9 cellular contexts compared by ENCODE assay signal in genomic region chr7:106064329-106064728, GRCh38. TPM values are rescaled to one million over a fixed set of nuclear protein-coding genes. Genes with fewer than 3 reads are reported as not detected.
A peak's percentile ranks its signal among the peaks of the same experiment; 100 is the strongest.
DNase-seq lines count a peak whose midpoint lies in the region; ATAC-seq, FAIRE-seq and TF ChIP-seq lines count a peak whose summit lies in the region.
"Had no signal": no experiment of that assay in that cellular context is flagged by ENCODE, and none has a peak within 500 bp of the region (broad histone marks: within the 10 kb centered on the region; RNA-seq: fewer than 3 reads in every experiment).

No MANE protein-coding gene starts in this region.

- H3K4me3 Mint-ChIP-seq in activated naive CD8-positive, alpha-beta T cell treated with anti-CD3 and anti-CD28 coated beads for 36 hours, result no peak overlapping the region

- H3K9ac ChIP-seq in DND-41 (ENCODE audit: low read depth, low read length), result no peak overlapping the region
- H3K9ac ChIP-seq in skeletal muscle tissue (ENCODE audit: low read depth in 1 of 3, low read length in 3 of 3), result peak overlapping the region; percentile 9 to 83 (median 66)

- H3K79me2 ChIP-seq in DND-41 (ENCODE audit: insufficient read depth, low read length), result no peaks in the 10 kb centered on the region

- no peaks in the 10 kb centered on the region for H3K9me3 Mint-ChIP-seq in activated naive CD8-positive, alpha-beta T cell treated with anti-CD3 and anti-CD28 coated beads for 36 hours

- no peak overlapping the region for H2AFZ ChIP-seq in DND-41 (ENCODE audit: low read depth, low read length)

- H3K27me3 Mint-ChIP-seq in activated naive CD8-positive, alpha-beta T cell treated with anti-CD3 and anti-CD28 coated beads for 36 hours, result no peaks in the 10 kb centered on the region

- DNase-seq in DND-41 (no peak), NCI-H524 treated with DMSO at 0.1 percent for 48 hours (lab: John Stamatoyannopoulos, UW) (peak; percentile 40), HK-2 (ENCODE audit: unreplicated experiment) (no peak), RCC 7860 (ENCODE audit: low spot score) (no peak)
- no peak for DNase-seq in activated naive CD8-positive, alpha-beta T cell treated with anti-CD3 and anti-CD28 coated beads for 36 hours
- DNase-seq: T-helper 1 cell had no signal

- H3K27ac Mint-ChIP-seq in activated naive CD8-positive, alpha-beta T cell treated with anti-CD3 and anti-CD28 coated beads for 36 hours, result no peak overlapping the region

- H3K4me3 ChIP-seq in DND-41 (ENCODE audit: low read depth in 1 of 2, low read length in 2 of 2), result no peak overlapping the region
- H3K4me3 ChIP-seq in gastroesophageal sphincter, result no peak overlapping the region
- H3K4me3 ChIP-seq in skeletal muscle tissue (ENCODE audit: low read length in 3 of 3), result peak overlapping the region; percentile 63 to 68 (median 64)

- H3K4me1 Mint-ChIP-seq in activated naive CD8-positive, alpha-beta T cell treated with anti-CD3 and anti-CD28 coated beads for 36 hours, result peaks cover 34% of the 10 kb centered on the region

- H3K4me2 ChIP-seq in DND-41 (ENCODE audit: insufficient read depth, low read length), result no peak overlapping the region

- TF ChIP-seq POLR2A in gastroesophageal sphincter (IDR thresholded peaks at IDR 0.05), result no peak

- H3K27ac ChIP-seq in DND-41 (ENCODE audit: low read length) (no peak overlapping the region), gastroesophageal sphincter (peak overlapping the region; percentile 72 to 91 (median 86)), skeletal muscle tissue (ENCODE audit: low read depth, low read length) (peak overlapping the region; percentile 85)

- TF ChIP-seq CTCF in DND-41 (IDR thresholded peaks at IDR 0.05; ENCODE audit: borderline replicate concordance, extremely low read depth, low read length, poor library complexity, severe bottlenecking), result no peak
- no peak for TF ChIP-seq CTCF in gastroesophageal sphincter (IDR thresholded peaks at IDR 0.05)

- no peaks in the 10 kb centered on the region for H3K36me3 ChIP-seq in DND-41 (ENCODE audit: insufficient read depth, low read length)
- no peaks in the 10 kb centered on the region for H3K36me3 ChIP-seq in gastroesophageal sphincter
- no peaks in the 10 kb centered on the region for H3K36me3 ChIP-seq in skeletal muscle tissue (ENCODE audit: control insufficient read depth in 3 of 3, insufficient read depth in 3 of 3, low read length in 3 of 3)

- H3K4me1 ChIP-seq in DND-41 (ENCODE audit: insufficient read depth, low read length), result peaks cover 12% of the 10 kb centered on the region
- peaks cover 12 to 81% (median 22%) of the 10 kb centered on the region in 3 donors for H3K4me1 ChIP-seq in gastroesophageal sphincter
- H3K4me1 ChIP-seq in skeletal muscle tissue (ENCODE audit: control insufficient read depth in 3 of 3, insufficient read depth in 3 of 3, low read length in 3 of 3), result peaks cover 19 to 31% (median 27%) of the 10 kb centered on the region in 3 donors

- TF ChIP-seq EP300 in gastroesophageal sphincter (IDR thresholded peaks at IDR 0.05), result no peak

- no peak for FAIRE-seq in RCC 7860 (lab: Jason Lieb, UNC)

- 85% methylated on average over 5 of the region's 9 CpGs; no CpG with 5 or more reads in 1 of the 2 donors for WGBS in gastroesophageal sphincter (ENCODE audit: low coverage in 1 of 2), 2 donors

- ATAC-seq in DND-41 (ENCODE audit: insufficient read depth, low read depth) (peak; percentile 25), gastroesophageal sphincter (no peak), HG02588 (IDR thresholded peaks at IDR 0.05; ENCODE audit: unreplicated experiment) (no peak)

- H4K20me1 ChIP-seq in DND-41 (ENCODE audit: insufficient read depth, low read length), result no peaks in the 10 kb centered on the region

- no peaks in the 10 kb centered on the region for H3K36me3 Mint-ChIP-seq in activated naive CD8-positive, alpha-beta T cell treated with anti-CD3 and anti-CD28 coated beads for 36 hours

- no peaks in the 10 kb centered on the region for H3K27me3 ChIP-seq in DND-41 (ENCODE audit: insufficient read depth, low read length, poor library complexity)
- H3K27me3 ChIP-seq in gastroesophageal sphincter, result no peaks in the 10 kb centered on the region
- H3K27me3 ChIP-seq in skeletal muscle tissue (ENCODE audit: control insufficient read depth in 3 of 3, insufficient read depth in 3 of 3, low read length in 3 of 3), result no peaks in the 10 kb centered on the region

- H3K9me3 ChIP-seq in DND-41 (ENCODE audit: insufficient read depth, low read length, severe bottlenecking) (no peaks in the 10 kb centered on the region), gastroesophageal sphincter (no peaks in the 10 kb centered on the region), skeletal muscle tissue (ENCODE audit: control insufficient read depth in 3 of 3, low read length in 3 of 3) (no peaks in the 10 kb centered on the region)

RNA-seq across cellular contexts. Expression of gene SYPL1, which starts 47.8 kb away (rescaled TPM):
- total RNA-seq in gastroesophageal sphincter (100 to 1,000 TPM in 1 of 4 donors, 10 to 100 TPM in 3; 80.0 to 132 (median 93.2) TPM), skeletal muscle tissue (53.2 TPM)
- total RNA-seq in activated naive CD8-positive, alpha-beta T cell treated with anti-CD3 and anti-CD28 coated beads for 36 hours, result 10 to 100 TPM; 41.6 to 42.8 TPM

Comparison
In these comparisons a context has a peak if more than half of its experiments do, and no peak if none do; other contexts are left out.
1. H3K4me3 ChIP-seq: peak in skeletal muscle tissue (3 of 3); none in DND-41 (0 of 2) and gastroesophageal sphincter (0 of 2).